ENCODE assay signal across 27 cellular contexts in genomic region chrX:68147848-68148247, GRCh38.
"Had no signal": no experiment of that assay in that cellular context is flagged by ENCODE, and none has a peak within 500 bp of the region (broad histone marks: within the 10 kb centered on the region; RNA-seq: fewer than 3 reads in every experiment).

No MANE protein-coding gene starts in this region.

- H3K4me1 ChIP-seq: adrenal gland, colonic mucosa, esophagus muscularis mucosa, pancreas, psoas muscle, right atrium auricular region, spleen, upper lobe of left lung had no signal

- H3K27ac Mint-ChIP-seq: activated naive CD8-positive, alpha-beta T cell; activated T-helper 2 cell treated with anti-CD3 and anti-CD28 coated beads, Interferon-gamma antibody, Interleukin-2, Interleukin-4, amounts not matched to agents 10 μg/mL and 5 μg/mL and 100 μg/mL, durations not matched to agents 14 hours and 24 hours and 36 hours; effector memory CD8-positive, alpha-beta T cell; memory B cell; natural killer cell treated with Interleukin-12 subunit alpha and Interleukin-12 subunit beta and Interleukin-15 and Interleukin-18, amount 100 ng/mL, for 72 hours; T-helper 2 cell treated with Interferon-gamma antibody and Interleukin-4, amounts not matched to agents 5 μg/mL and 100 μg/mL, for 36 hours had no signal

- H3K9me3 ChIP-seq: colonic mucosa, esophagus muscularis mucosa, neutrophil, pancreas, psoas muscle, right atrium auricular region, spleen, upper lobe of left lung had no signal

- H3K4me3 ChIP-seq: adrenal gland, colonic mucosa, dorsolateral prefrontal cortex, esophagus muscularis mucosa, pancreas, psoas muscle, right atrium auricular region, spleen, upper lobe of left lung had no signal

- H3K36me3 ChIP-seq: adrenal gland, colonic mucosa, esophagus muscularis mucosa, neutrophil, pancreas, right atrium auricular region, spleen, upper lobe of left lung had no signal

- H3K27ac ChIP-seq: adrenal gland, colonic mucosa, dorsolateral prefrontal cortex, esophagus muscularis mucosa, neutrophil, pancreas, psoas muscle, right atrium auricular region, spleen, upper lobe of left lung had no signal

- H3K4me1 Mint-ChIP-seq: memory B cell had no signal

- H3K9me3 Mint-ChIP-seq: activated T-cell treated with anti-CD3 and anti-CD28 coated beads, Interleukin-2, amount 50 U/mL, for 4 hours; activated T-helper 2 cell treated with anti-CD3 and anti-CD28 coated beads, Interferon-gamma antibody, Interleukin-2, Interleukin-4, amounts not matched to agents 10 μg/mL and 5 μg/mL and 100 μg/mL, durations not matched to agents 14 hours and 24 hours and 36 hours; effector memory CD8-positive, alpha-beta T cell; memory B cell; natural killer cell treated with Interleukin-12 subunit alpha and Interleukin-12 subunit beta and Interleukin-15 and Interleukin-18, amount 100 ng/mL, for 72 hours had no signal

- H3K27me3 Mint-ChIP-seq: activated naive CD8-positive, alpha-beta T cell; effector memory CD8-positive, alpha-beta T cell; memory B cell had no signal

- H3K36me3 Mint-ChIP-seq: activated naive CD8-positive, alpha-beta T cell; memory B cell; natural killer cell treated with Interleukin-12 subunit alpha and Interleukin-12 subunit beta and Interleukin-15 and Interleukin-18, amount 100 ng/mL, for 72 hours had no signal

- H3K4me3 Mint-ChIP-seq: activated naive CD8-positive, alpha-beta T cell; activated T-cell treated with anti-CD3 and anti-CD28 coated beads, Interleukin-2, amount 50 U/mL, for 4 hours; effector memory CD8-positive, alpha-beta T cell; memory B cell; natural killer cell treated with Interleukin-12 subunit alpha and Interleukin-12 subunit beta and Interleukin-15 and Interleukin-18, amount 100 ng/mL, for 72 hours; T-helper 2 cell treated with Interferon-gamma antibody and Interleukin-4, amounts not matched to agents 5 μg/mL and 100 μg/mL, for 36 hours had no signal

- ATAC-seq: activated T-cell treated with anti-CD3 and anti-CD28 coated beads, Interleukin-2, amount 50 U/mL, for 4 hours; effector memory CD8-positive, alpha-beta T cell; left cardiac atrium; natural killer cell treated with Interleukin-12 subunit alpha and Interleukin-12 subunit beta and Interleukin-15 and Interleukin-18, amount 100 ng/mL, for 72 hours; pancreas; psoas muscle had no signal

- H3K27me3 ChIP-seq: adrenal gland, colonic mucosa, esophagus muscularis mucosa, neutrophil, right atrium auricular region, spleen, upper lobe of left lung had no signal

- DNase-seq: activated CD4-positive, alpha-beta T cell treated with anti-CD3 and anti-CD28 coated beads for 4 hours; activated CD4-positive, alpha-beta T cell treated with anti-CD3 and anti-CD28 coated beads, Interleukin-2, amount 50 U/mL, for 48 hours; activated CD4-positive, CD25-positive, alpha-beta regulatory T cell; activated CD8-positive, alpha-beta memory T cell treated with anti-CD3 and anti-CD28 coated beads, Interleukin-2, amount 50 U/mL, for 48 hours; activated naive CD4-positive, alpha-beta T cell; activated T-cell treated with anti-CD3 and anti-CD28 coated beads, Interleukin-2, amount 50 U/mL, for 4 hours; adrenal gland; colonic mucosa; dorsolateral prefrontal cortex; effector memory CD8-positive, alpha-beta T cell; glutamatergic neuron; hypothalamus; left cardiac atrium; pancreas; psoas muscle; spleen; stimulated activated CD4-positive, alpha-beta T cell treated with anti-CD3 and anti-CD28 coated beads, Interleukin-4, amount 100 ng/mL, for 24 hours; stimulated activated naive CD4-positive, alpha-beta T cell treated with Interleukin-2 at 50 U/mL for 16 hours; upper lobe of left lung had no signal
